In genomic region chr4:4859010-4859798, GRCh38 we compare ENCODE assay signal across 8 cellular contexts. TPM values are rescaled to one million over a fixed set of nuclear protein-coding genes. Genes with fewer than 3 reads are reported as not detected.
DNase-seq lines count a peak whose midpoint lies in the region; ATAC-seq and TF ChIP-seq lines count a peak whose summit lies in the region.

Gene MSX1, plus strand, starts transcription at chr4:4859665. Its CDS starts 235 bp downstream, at chr4:4859900.

- peak; percentile 91 for ATAC-seq in GM21367 (IDR thresholded peaks at IDR 0.05; ENCODE audit: unreplicated experiment)

- TF ChIP-seq CTCF in breast epithelium (IDR thresholded peaks at IDR 0.05) (no peak), sigmoid colon (IDR thresholded peaks at IDR 0.05) (no peak)

- no peak for TF ChIP-seq EP300 in sigmoid colon (IDR thresholded peaks at IDR 0.05)

- TF ChIP-seq POLR2A in breast epithelium (IDR thresholded peaks at IDR 0.05) (peak; percentile 23), sigmoid colon (IDR thresholded peaks at IDR 0.05) (no peak)

- no peak within 1 kb of the TSS for H3K9ac ChIP-seq in iPS-20b (ENCODE audit: low read depth, low read length)

- H3K9me3 ChIP-seq in breast epithelium (no peaks in the 10 kb centered on the region), iPS-20b (ENCODE audit: insufficient read depth, low read depth, low read length) (peaks cover 17% of the 10 kb centered on the region; the same call in 1 of the 2 replicates), sigmoid colon (no peaks in the 10 kb centered on the region)

- intact Hi-C loops in breast epithelium (cut with DNase I; ENCODE audit: low total_unique reads): no loop called here
- intact Hi-C loops in sigmoid colon (cut with DNase I): no loop called here

- 1 to 2% methylated on average over 49 of the region's 49 CpGs for WGBS in sigmoid colon, 2 donors

- H3K4me1 ChIP-seq in breast epithelium (peaks cover 0 to 3% of the 10 kb centered on the region in 2 donors), iPS-20b (ENCODE audit: insufficient read depth, low read length) (0 out of 2 replicates have a peak, but pooled peaks cover 4% of the 10 kb centered on the region), sigmoid colon (peaks cover 0 to 59% (median 47%) of the 10 kb centered on the region in 4 donors)

- DNase-seq in ELR (ENCODE audit: low read depth) (peak; percentile 85), HS-27A (ENCODE audit: low read depth) (peak; percentile 30), RPMI8226 (peak; percentile 69), breast epithelium (ENCODE audit: low spot score in 2 of 2) (peak; percentile 59 to 77), sigmoid colon (peak; percentile 90)
- DNase-seq in effector CD8-positive, alpha-beta T cell (lab: John Stamatoyannopoulos, UW): no peak

- no peaks in the 10 kb centered on the region for H3K36me3 ChIP-seq in breast epithelium
- no peaks in the 10 kb centered on the region for H3K36me3 ChIP-seq in iPS-20b (ENCODE audit: insufficient read depth, low read depth, low read length)
- H3K36me3 ChIP-seq in sigmoid colon: no peaks in the 10 kb centered on the region

- H3K27ac ChIP-seq in breast epithelium: peak within 1 kb of the TSS; percentile 17 to 71
- H3K27ac ChIP-seq in iPS-20b (ENCODE audit: low read length): no peak within 1 kb of the TSS
- peak within 1 kb of the TSS in 1 of 4 donors; percentile 44 for H3K27ac ChIP-seq in sigmoid colon

- H3K4me3 ChIP-seq in breast epithelium: peak within 1 kb of the TSS; percentile 69 to 92 (median 89)
- H3K4me3 ChIP-seq in iPS-20b (ENCODE audit: low read length): peak within 1 kb of the TSS; percentile 52; the same call in 1 of the 2 replicates
- H3K4me3 ChIP-seq in sigmoid colon: peak within 1 kb of the TSS; percentile 21 to 65 (median 56)

- H3K27me3 ChIP-seq in breast epithelium (peaks cover 0 to 58% of the 10 kb centered on the region in 2 donors), iPS-20b (ENCODE audit: insufficient read depth, low read length) (peaks cover 98% of the 10 kb centered on the region), sigmoid colon (peaks cover 80 to 98% (median 91%) of the 10 kb centered on the region in 3 donors)

RNA-seq across cellular contexts. Expression of gene MSX1, which starts in this region (rescaled TPM):
- 10 to 100 TPM in 1 of 3 donors, 1 to 10 TPM in 2; 5.4 to 17.9 (median 8.5) TPM for total RNA-seq in breast epithelium
- 1 to 10 TPM in 2 of 4 donors, under 1 TPM in 2; 0.71 to 7.2 (median 1.4) TPM for total RNA-seq in sigmoid colon
- polyA plus RNA-seq in sigmoid colon: 1 to 10 TPM in 1 of 3 donors, under 1 TPM in 1, not detected in 1; 0.45 to 1.2 TPM
